13 cellular contexts compared by ENCODE assay signal in the genomic region with DNA sequence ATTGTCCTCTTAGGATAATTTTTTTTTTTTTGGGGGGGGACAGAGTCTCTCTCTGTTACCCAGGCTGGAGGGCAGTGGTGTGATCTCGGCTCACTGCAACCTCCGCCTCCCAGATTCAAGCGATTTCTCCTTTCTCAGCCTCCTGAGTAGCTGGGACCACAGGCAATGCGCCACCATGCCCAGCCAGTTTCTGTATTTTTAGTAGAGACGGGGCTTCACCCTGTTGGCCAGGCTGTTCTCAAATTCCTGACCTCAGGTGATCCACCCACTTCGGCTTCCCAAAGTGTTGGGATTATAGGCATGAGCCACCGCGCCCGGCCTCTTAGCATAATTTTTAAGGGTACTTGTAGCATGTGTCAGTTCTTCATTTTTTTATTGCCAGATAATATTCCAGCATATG.
A peak's percentile ranks its signal among the peaks of the same experiment; 100 is the strongest.
DNase-seq lines count a peak whose midpoint lies in the region; ATAC-seq and TF ChIP-seq lines count a peak whose summit lies in the region.
"Had no signal": no experiment of that assay in that cellular context is flagged by ENCODE, and none has a peak within 500 bp of the region (broad histone marks: within the 10 kb centered on the region; RNA-seq: fewer than 3 reads in every experiment).

No MANE protein-coding gene starts in this region.

- H3K4me1 Mint-ChIP-seq in Calu3 (ENCODE audit: low read depth, unreplicated experiment), result peaks cover 75% of the 10 kb centered on the region
- peaks cover 49 to 68% of the 10 kb centered on the region in 2 donors for H3K4me1 Mint-ChIP-seq in natural killer cell
- H3K4me1 Mint-ChIP-seq in naive thymus-derived CD4-positive, alpha-beta T cell, result peaks cover 4 to 26% (median 11%) of the 10 kb centered on the region in 7 donors

- intact Hi-C loops in Calu3 (cut with micrococcal nuclease; ENCODE audit: unreplicated experiment), result no loop called here
- intact Hi-C loops in natural killer cell (cut with micrococcal nuclease), result no loop called here
- intact Hi-C loops in thyroid gland (cut with DNase I), result no loop called here
- intact Hi-C loops in naive thymus-derived CD4-positive, alpha-beta T cell (cut with micrococcal nuclease), result loop anchor here in 1 of 2 donors (2.0 kb wide), 1 partner anchor 13 kb away; no protein-coding TSS in a partner anchor

- no peak for TF ChIP-seq POLR2A in thyroid gland (IDR thresholded peaks at IDR 0.05)

- no peak for TF ChIP-seq CTCF in Calu3 (IDR thresholded peaks at IDR 0.05; ENCODE audit: unreplicated experiment)
- no peak for TF ChIP-seq CTCF in natural killer cell (IDR thresholded peaks at IDR 0.05)
- TF ChIP-seq CTCF in thyroid gland (IDR thresholded peaks at IDR 0.05), result no peak

- no peak overlapping the region for H3K4me3 ChIP-seq in thyroid gland (replicated peaks in 1 of 3)
- no peak overlapping the region for H3K4me3 ChIP-seq in naive thymus-derived CD4-positive, alpha-beta T cell (ENCODE audit: low read length)
- H3K4me3 ChIP-seq: BLaER1 treated with 17β-estradiol and CSF1 and Interleukin-3, amounts not matched to agents 10 nM and 100 nM had no signal

- H3K27me3 Mint-ChIP-seq in Calu3 (ENCODE audit: unreplicated experiment) (no peaks in the 10 kb centered on the region), natural killer cell (ENCODE audit: low read depth in 2 of 2) (no peaks in the 10 kb centered on the region)
- no peaks in the 10 kb centered on the region for H3K27me3 Mint-ChIP-seq in naive thymus-derived CD4-positive, alpha-beta T cell
- H3K27me3 Mint-ChIP-seq: CD4-positive, CD25-positive, alpha-beta regulatory T cell had no signal

- CTCF ChIA-PET in Calu3 (lab: Charles Lee), result interaction anchor here (1.2 kb wide), 1 partner anchor 8 kb away, joined by 3 read pairs; no protein-coding TSS in a partner anchor
- CTCF ChIA-PET in naive thymus-derived CD4-positive, alpha-beta T cell (lab: Charles Lee), result no interaction called here

- no TSS peak for BruUV-seq in Calu3 (replicated peaks; lab: Mats Ljungman, UMichigan)

- H3K27ac ChIP-seq in thyroid gland, result peak overlapping the region in 1 of 3 donors; percentile 47
- H3K27ac ChIP-seq in naive thymus-derived CD4-positive, alpha-beta T cell (ENCODE audit: low read depth, low read length), result no peak overlapping the region
- H3K27ac ChIP-seq: BLaER1 treated with 17β-estradiol and CSF1 and Interleukin-3, amounts not matched to agents 10 nM and 100 nM had no signal

- DNase-seq in Calu3 (no peak), NCI-H524 treated with DMSO at 0.1 percent for 48 hours (lab: John Stamatoyannopoulos, UW) (peak; percentile 79), natural killer cell (no peak), thyroid gland (peak; percentile 21 to 25), SIG-M5 (lab: John Stamatoyannopoulos, UW) (no peak), NOMO-1 (lab: John Stamatoyannopoulos, UW; ENCODE audit: unreplicated experiment in 2 of 2) (no peak)
- DNase-seq in naive thymus-derived CD4-positive, alpha-beta T cell, result no peak
- DNase-seq: 8988T; ACHN; CD4-positive, CD25-positive, alpha-beta regulatory T cell; DMS79; IMR-90 had no signal

- H3K27me3 ChIP-seq in thyroid gland, result no peaks in the 10 kb centered on the region
- no peaks in the 10 kb centered on the region for H3K27me3 ChIP-seq in naive thymus-derived CD4-positive, alpha-beta T cell (ENCODE audit: control insufficient read depth in 2 of 2, insufficient read depth in 2 of 2, low read length in 2 of 2)
- H3K27me3 ChIP-seq: BLaER1 treated with 17β-estradiol and CSF1 and Interleukin-3, amounts not matched to agents 10 nM and 100 nM had no signal

- H3K36me3 Mint-ChIP-seq in Calu3 (ENCODE audit: insufficient read depth, unreplicated experiment), result peaks cover 78% of the 10 kb centered on the region
- H3K36me3 Mint-ChIP-seq in natural killer cell, result no peaks in the 10 kb centered on the region
- H3K36me3 Mint-ChIP-seq in naive thymus-derived CD4-positive, alpha-beta T cell, result peaks cover 0 to 21% (median 4%) of the 10 kb centered on the region in 5 donors

- H3K36me3 ChIP-seq in thyroid gland, result no peaks in the 10 kb centered on the region
- no peaks in the 10 kb centered on the region for H3K36me3 ChIP-seq in naive thymus-derived CD4-positive, alpha-beta T cell (ENCODE audit: control insufficient read depth in 2 of 3, insufficient read depth in 3 of 3, low read length in 3 of 3)

- H3K4me1 ChIP-seq in thyroid gland, result peaks cover 17 to 33% of the 10 kb centered on the region in 2 donors
- no peaks in the 10 kb centered on the region for H3K4me1 ChIP-seq in naive thymus-derived CD4-positive, alpha-beta T cell (ENCODE audit: control insufficient read depth in 2 of 2, insufficient read depth in 2 of 2, low read length in 2 of 2)

- POLR2A ChIA-PET in naive thymus-derived CD4-positive, alpha-beta T cell (lab: Charles Lee), result interaction anchor here (0.6 kb wide), 1 partner anchor 44 kb away, joined by 3 read pairs; no protein-coding TSS in a partner anchor

- H3K4me3 Mint-ChIP-seq in Calu3 (ENCODE audit: low read depth, unreplicated experiment) (no peak overlapping the region), natural killer cell (no peak overlapping the region)
- no peak overlapping the region for H3K4me3 Mint-ChIP-seq in naive thymus-derived CD4-positive, alpha-beta T cell
- H3K4me3 Mint-ChIP-seq: CD4-positive, CD25-positive, alpha-beta regulatory T cell had no signal

- peaks cover 3% of the 10 kb centered on the region for H3K9me3 Mint-ChIP-seq in Calu3 (ENCODE audit: low read depth, unreplicated experiment)
- H3K9me3 Mint-ChIP-seq in natural killer cell, result no peaks in the 10 kb centered on the region
- H3K9me3 Mint-ChIP-seq in naive thymus-derived CD4-positive, alpha-beta T cell, result no peaks in the 10 kb centered on the region
- H3K9me3 Mint-ChIP-seq: CD4-positive, CD25-positive, alpha-beta regulatory T cell had no signal

- ATAC-seq in natural killer cell, result no peak
- no peak for ATAC-seq in naive thymus-derived CD4-positive, alpha-beta T cell

- H3K27ac Mint-ChIP-seq in Calu3 (ENCODE audit: unreplicated experiment) (peak overlapping the region; percentile 26), natural killer cell (peak overlapping the region; percentile 35 to 88)
- H3K27ac Mint-ChIP-seq in naive thymus-derived CD4-positive, alpha-beta T cell, result no peak overlapping the region

- 92 to 96% methylated on average over 9 of the region's 9 CpGs for WGBS in thyroid gland, 2 donors

- no peaks in the 10 kb centered on the region for H3K9me3 ChIP-seq in thyroid gland
- H3K9me3 ChIP-seq in naive thymus-derived CD4-positive, alpha-beta T cell (ENCODE audit: control insufficient read depth in 2 of 3, low read length in 3 of 3), result no peaks in the 10 kb centered on the region
- H3K9me3 ChIP-seq: BLaER1 treated with 17β-estradiol and CSF1 and Interleukin-3, amounts not matched to agents 10 nM and 100 nM had no signal

Comparison
In these comparisons a context has a peak if more than half of its experiments do, and no peak if none do; other contexts are left out.
1. DNase-seq: peak in NCI-H524 treated with DMSO at 0.1 percent for 48 hours (single experiment) and thyroid gland (2 of 2); none in Calu3 (single experiment), natural killer cell (single experiment), naive thymus-derived CD4-positive, alpha-beta T cell (0 of 9), SIG-M5 (single experiment) and NOMO-1 (0 of 2).
2. H3K27ac Mint-ChIP-seq: peak in Calu3 (single experiment) and natural killer cell (2 of 2); none in naive thymus-derived CD4-positive, alpha-beta T cell (0 of 9).